16 cellular contexts compared by ENCODE assay signal in the genomic region with DNA sequence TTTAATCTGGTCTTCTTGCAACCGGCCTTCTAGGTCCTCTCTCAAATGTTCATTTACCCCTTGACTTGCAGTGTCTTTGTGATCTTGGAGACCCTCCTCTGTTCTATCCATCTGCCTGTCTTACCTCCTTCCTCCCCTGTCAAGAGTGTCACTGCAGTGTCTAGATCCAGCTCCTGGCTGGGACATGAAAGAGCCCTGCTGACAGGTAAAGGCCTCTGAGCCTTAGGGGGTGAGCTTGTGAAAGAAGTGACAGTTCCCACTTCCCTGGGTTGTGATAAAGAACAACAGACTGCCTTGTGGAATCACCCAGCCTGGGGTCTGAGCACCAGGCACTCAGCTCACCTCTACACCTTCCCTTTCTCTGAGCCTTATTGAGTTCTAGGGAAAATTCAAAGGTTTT.
A peak's percentile ranks its signal among the peaks of the same experiment; 100 is the strongest.
DNase-seq lines count a peak whose midpoint lies in the region; ATAC-seq and TF ChIP-seq lines count a peak whose summit lies in the region.
"Had no signal": no experiment of that assay in that cellular context is flagged by ENCODE, and none has a peak within 500 bp of the region (broad histone marks: within the 10 kb centered on the region; RNA-seq: fewer than 3 reads in every experiment).

No MANE protein-coding gene starts in this region.

- no peak overlapping the region for H3K56ac ChIP-seq in mesendoderm (ENCODE audit: low read length)

- H3K79me2 ChIP-seq in mesendoderm (ENCODE audit: control insufficient read depth, insufficient read depth, low read length): no peaks in the 10 kb centered on the region

- H3K9me3 Mint-ChIP-seq in WTC11: no peaks in the 10 kb centered on the region
- H3K9me3 Mint-ChIP-seq in progenitor cell of endocrine pancreas (ENCODE audit: low read depth): no peaks in the 10 kb centered on the region
- H3K9me3 Mint-ChIP-seq: CD8-positive, alpha-beta T cell had no signal

- peak; percentile 48 for ATAC-seq in WTC11
- no peak for ATAC-seq in HG03457 (IDR thresholded peaks at IDR 0.05; ENCODE audit: unreplicated experiment)
- ATAC-seq: CD8-positive, alpha-beta T cell; HCT116 had no signal

- no peaks in the 10 kb centered on the region for H3K36me3 ChIP-seq in mesendoderm (ENCODE audit: control insufficient read depth, insufficient read depth, low read length)
- H3K36me3 ChIP-seq in testis (ENCODE audit: low read depth, missing control alignments): no peaks in the 10 kb centered on the region
- H3K36me3 ChIP-seq: BE2C had no signal

- H2BK120ac ChIP-seq in mesendoderm (ENCODE audit: low read depth, low read length): no peak overlapping the region

- no peak overlapping the region for H3K4me3 Mint-ChIP-seq in WTC11
- H3K4me3 Mint-ChIP-seq in progenitor cell of endocrine pancreas (ENCODE audit: low read depth): no peak overlapping the region
- H3K4me3 Mint-ChIP-seq: CD8-positive, alpha-beta T cell had no signal

- H2BK15ac ChIP-seq in mesendoderm (replicated peaks; ENCODE audit: low read depth): no peak overlapping the region

- H3K4me1 ChIP-seq in mesendoderm (ENCODE audit: control insufficient read depth, low read depth, low read length): peaks cover 2% of the 10 kb centered on the region
- peaks cover 42% of the 10 kb centered on the region for H3K4me1 ChIP-seq in testis
- H3K4me1 ChIP-seq: BE2C had no signal

- H2AK5ac ChIP-seq in mesendoderm (ENCODE audit: low read length): no peak overlapping the region

- H3K4ac ChIP-seq in mesendoderm (ENCODE audit: low read depth, low read length): no peak overlapping the region

- H3K36me3 Mint-ChIP-seq in WTC11: no peaks in the 10 kb centered on the region
- peaks cover 1% of the 10 kb centered on the region for H3K36me3 Mint-ChIP-seq in progenitor cell of endocrine pancreas (ENCODE audit: insufficient read depth)
- H3K36me3 Mint-ChIP-seq: CD8-positive, alpha-beta T cell had no signal

- CTCF ChIA-PET in WTC11 (lab: Charles Lee): interaction anchor here (0.7 kb wide), 1 partner anchor 31 kb away, joined by 3 read pairs; no protein-coding TSS in a partner anchor

- no peak overlapping the region for H3K4me2 ChIP-seq in mesendoderm (ENCODE audit: low read length)
- H3K4me2 ChIP-seq: A549 had no signal

- H3K27ac Mint-ChIP-seq in WTC11: no peak overlapping the region
- H3K27ac Mint-ChIP-seq in progenitor cell of endocrine pancreas: no peak overlapping the region
- H3K27ac Mint-ChIP-seq: CD8-positive, alpha-beta T cell had no signal

- no peaks in the 10 kb centered on the region for H3K79me1 ChIP-seq in mesendoderm (ENCODE audit: low read length)

- no peak overlapping the region for H3K9ac ChIP-seq in mesendoderm (ENCODE audit: low read length)

- H3K27ac ChIP-seq in mesendoderm (ENCODE audit: low read depth, low read length): no peak overlapping the region
- peak overlapping the region; percentile 44 to 54 for H3K27ac ChIP-seq in testis
- H3K27ac ChIP-seq: A549, C4-2B had no signal

- WGBS in mesendoderm (ENCODE audit: extremely low coverage, insufficient coverage, low lambda C conversion rate): no CpG with 5 or more reads among the region's 1 CpG
- WGBS in testis, 2 donors: 85 to 88% methylated on average over 1 of the region's 1 CpG

- no peak overlapping the region for H4K8ac ChIP-seq in mesendoderm (ENCODE audit: low read depth, low read length)

- no peak for TF ChIP-seq POLR2A in testis (IDR thresholded peaks at IDR 0.05)

- H2BK5ac ChIP-seq in mesendoderm (ENCODE audit: low read length): no peak overlapping the region

- H3K18ac ChIP-seq in mesendoderm (ENCODE audit: low read length): no peak overlapping the region

- H3K23ac ChIP-seq in mesendoderm (ENCODE audit: low read length): no peak overlapping the region

- no peaks in the 10 kb centered on the region for H3K9me3 ChIP-seq in testis
- H3K9me3 ChIP-seq: A549, BE2C had no signal

- POLR2A ChIA-PET in WTC11 (lab: Charles Lee): no interaction called here

- DNase-seq in GM13977 (ENCODE audit: low spot score) (peak; percentile 7), WTC11 (ENCODE audit: low spot score) (no peak), mesendoderm (peak; percentile 88), testis (no peak), progenitor cell of endocrine pancreas (ENCODE audit: low spot score, unreplicated experiment) (no peak), GF-D8 (lab: John Stamatoyannopoulos, UW) (no peak)
- DNase-seq: BE2C; CD8-positive, alpha-beta T cell; COR-L47; DMS153; DMS79 treated with DMSO at 0.1 percent for 48 hours; KG1 had no signal

- H3K27me3 ChIP-seq in mesendoderm (ENCODE audit: insufficient read depth, low read length, poor library complexity): no peaks in the 10 kb centered on the region
- no peaks in the 10 kb centered on the region for H3K27me3 ChIP-seq in testis
- H3K27me3 ChIP-seq: BE2C had no signal

- no peak overlapping the region for H4K5ac ChIP-seq in mesendoderm (ENCODE audit: low read length)

- H3K4me3 ChIP-seq in mesendoderm (ENCODE audit: low read length): no peak overlapping the region
- no peak overlapping the region for H3K4me3 ChIP-seq in testis
- H3K4me3 ChIP-seq: A549 had no signal

- H3K27me3 Mint-ChIP-seq in WTC11 (ENCODE audit: low read depth) (no peaks in the 10 kb centered on the region), progenitor cell of endocrine pancreas (no peaks in the 10 kb centered on the region)

- intact Hi-C loops in testis (cut with DNase I; ENCODE audit: low total_unique reads): no loop called here

- H3K4me1 Mint-ChIP-seq in WTC11 (peaks cover 23% of the 10 kb centered on the region), progenitor cell of endocrine pancreas (ENCODE audit: low read depth) (peaks cover 13% of the 10 kb centered on the region)

- in situ Hi-C loops in GM13977 (cut with MboI; ENCODE audit: low pct_unique_long_range_greater_than_20kb, low sequenced_read_pairs, unreplicated experiment): no loop called here

- TF ChIP-seq CTCF in GM13977 (IDR thresholded peaks at IDR 0.05; ENCODE audit: extremely low read depth, insufficient read depth, missing control alignments) (no peak), WTC11 (IDR thresholded peaks at IDR 0.05) (no peak), testis (IDR thresholded peaks at IDR 0.05) (no peak), progenitor cell of endocrine pancreas (IDR thresholded peaks at IDR 0.05; ENCODE audit: unreplicated experiment) (no peak)

TF ChIP-seq in WTC11, 78 proteins besides CTCF, POLR2A, EP300 and RAD21 (continues in another document):
- TF ChIP-seq ZNF671 (CRISPR knock-in tag; IDR thresholded peaks at IDR 0.05) (no peak), ZNF263 (CRISPR knock-in tag; IDR thresholded peaks at IDR 0.05; ENCODE audit: low read depth) (no peak), ZBTB21 (CRISPR knock-in tag; IDR thresholded peaks at IDR 0.05; ENCODE audit: borderline replicate concordance) (no peak), ZNF416 (CRISPR knock-in tag; IDR thresholded peaks at IDR 0.05) (no peak), ETV6 (CRISPR knock-in tag; IDR thresholded peaks at IDR 0.05) (no peak), KAT7 (CRISPR knock-in tag; IDR thresholded peaks at IDR 0.05; ENCODE audit: borderline replicate concordance) (no peak), SP1 (CRISPR knock-in tag; conservative IDR thresholded peaks at IDR 0.05) (no peak)
- TF ChIP-seq, protein P1, sequence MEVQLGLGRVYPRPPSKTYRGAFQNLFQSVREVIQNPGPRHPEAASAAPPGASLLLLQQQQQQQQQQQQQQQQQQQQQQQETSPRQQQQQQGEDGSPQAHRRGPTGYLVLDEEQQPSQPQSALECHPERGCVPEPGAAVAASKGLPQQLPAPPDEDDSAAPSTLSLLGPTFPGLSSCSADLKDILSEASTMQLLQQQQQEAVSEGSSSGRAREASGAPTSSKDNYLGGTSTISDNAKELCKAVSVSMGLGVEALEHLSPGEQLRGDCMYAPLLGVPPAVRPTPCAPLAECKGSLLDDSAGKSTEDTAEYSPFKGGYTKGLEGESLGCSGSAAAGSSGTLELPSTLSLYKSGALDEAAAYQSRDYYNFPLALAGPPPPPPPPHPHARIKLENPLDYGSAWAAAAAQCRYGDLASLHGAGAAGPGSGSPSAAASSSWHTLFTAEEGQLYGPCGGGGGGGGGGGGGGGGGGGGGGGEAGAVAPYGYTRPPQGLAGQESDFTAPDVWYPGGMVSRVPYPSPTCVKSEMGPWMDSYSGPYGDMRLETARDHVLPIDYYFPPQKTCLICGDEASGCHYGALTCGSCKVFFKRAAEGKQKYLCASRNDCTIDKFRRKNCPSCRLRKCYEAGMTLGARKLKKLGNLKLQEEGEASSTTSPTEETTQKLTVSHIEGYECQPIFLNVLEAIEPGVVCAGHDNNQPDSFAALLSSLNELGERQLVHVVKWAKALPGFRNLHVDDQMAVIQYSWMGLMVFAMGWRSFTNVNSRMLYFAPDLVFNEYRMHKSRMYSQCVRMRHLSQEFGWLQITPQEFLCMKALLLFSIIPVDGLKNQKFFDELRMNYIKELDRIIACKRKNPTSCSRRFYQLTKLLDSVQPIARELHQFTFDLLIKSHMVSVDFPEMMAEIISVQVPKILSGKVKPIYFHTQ (CRISPR knock-in tag; IDR thresholded peaks at IDR 0.05): no peak
- TF ChIP-seq, protein P2, sequence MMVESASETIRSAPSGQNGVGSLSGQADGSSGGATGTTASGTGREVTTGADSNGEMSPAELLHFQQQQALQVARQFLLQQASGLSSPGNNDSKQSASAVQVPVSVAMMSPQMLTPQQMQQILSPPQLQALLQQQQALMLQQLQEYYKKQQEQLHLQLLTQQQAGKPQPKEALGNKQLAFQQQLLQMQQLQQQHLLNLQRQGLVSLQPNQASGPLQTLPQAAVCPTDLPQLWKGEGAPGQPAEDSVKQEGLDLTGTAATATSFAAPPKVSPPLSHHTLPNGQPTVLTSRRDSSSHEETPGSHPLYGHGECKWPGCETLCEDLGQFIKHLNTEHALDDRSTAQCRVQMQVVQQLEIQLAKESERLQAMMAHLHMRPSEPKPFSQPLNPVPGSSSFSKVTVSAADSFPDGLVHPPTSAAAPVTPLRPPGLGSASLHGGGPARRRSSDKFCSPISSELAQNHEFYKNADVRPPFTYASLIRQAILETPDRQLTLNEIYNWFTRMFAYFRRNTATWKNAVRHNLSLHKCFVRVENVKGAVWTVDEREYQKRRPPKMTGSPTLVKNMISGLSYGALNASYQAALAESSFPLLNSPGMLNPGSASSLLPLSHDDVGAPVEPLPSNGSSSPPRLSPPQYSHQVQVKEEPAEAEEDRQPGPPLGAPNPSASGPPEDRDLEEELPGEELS (CRISPR knock-in tag; IDR thresholded peaks at IDR 0.05): no peak

Comparison
In these comparisons a context has a peak if more than half of its experiments do, and no peak if none do; other contexts are left out.
1. DNase-seq: peak in GM13977 (single experiment) and mesendoderm (single experiment); none in WTC11 (single experiment), testis (single experiment), progenitor cell of endocrine pancreas (single experiment) and GF-D8 (single experiment).